In genomic region chr1:109090415-109091195, GRCh38 we compare ENCODE assay signal across 8 cellular contexts. TPM values are rescaled to one million over a fixed set of nuclear protein-coding genes. Genes with fewer than 3 reads are reported as not detected.
DNase-seq lines count a peak whose midpoint lies in the region; ATAC-seq and TF ChIP-seq lines count a peak whose summit lies in the region.

TSS of gene TMEM167B (plus strand) at chr1:109090764. CDS start at chr1:109090873, 109 bp downstream.

- in situ Hi-C loops in mammary epithelial cell (cut with MboI; ENCODE audit: low sequenced_read_pairs in 2 of 2): no loop called here

- DNase-seq in AG04449 (ENCODE audit: low read depth, low spot score): peak; percentile 84
- peak; percentile 91 for DNase-seq in NCI-H2227 treated with DMSO at 0.1 percent for 48 hours (lab: John Stamatoyannopoulos, UW)
- DNase-seq in mammary epithelial cell: peak; percentile 91
- DNase-seq in iPS-NIHi7 (ENCODE audit: extremely low spot score): peak; percentile 80
- DNase-seq in smooth muscle cell (lab: John Stamatoyannopoulos, UW; ENCODE audit: unreplicated experiment): peak; percentile 51

- peaks cover 12% of the 10 kb centered on the region for H3F3A ChIP-seq in smooth muscle cell (ENCODE audit: low read depth)

- H3K36me3 ChIP-seq in mammary epithelial cell (ENCODE audit: insufficient read depth, low read length) (peaks cover 5% of the 10 kb centered on the region), smooth muscle cell (ENCODE audit: low read depth) (peaks cover 7% of the 10 kb centered on the region)

- BruUV-seq in mammary epithelial cell (replicated peaks; lab: Mats Ljungman, UMichigan): no TSS peak

- 1% methylated on average over 19 of the region's 53 CpGs for WGBS in mammary epithelial cell (ENCODE audit: low coverage, missing lambda C conversion rate)
- WGBS in smooth muscle cell (ENCODE audit: low lambda C conversion rate): 2% methylated on average over 41 of the region's 53 CpGs

- H3K4me2 ChIP-seq in mammary epithelial cell (ENCODE audit: insufficient read depth, low read depth, low read length) (peak within 1 kb of the TSS; percentile 91), smooth muscle cell (peak within 1 kb of the TSS; percentile 95)

- peak within 1 kb of the TSS; percentile 94 for H2AFZ ChIP-seq in mammary epithelial cell (ENCODE audit: low read depth, low read length)
- peak within 1 kb of the TSS; percentile 93 for H2AFZ ChIP-seq in smooth muscle cell (ENCODE audit: low read depth)

- H3K4me1 ChIP-seq in mammary epithelial cell (ENCODE audit: insufficient read depth, low read length) (peaks cover 9% of the 10 kb centered on the region), smooth muscle cell (ENCODE audit: low read depth) (peaks cover 13% of the 10 kb centered on the region)

- CTCF ChIA-PET in AG04449 (lab: Yijun Ruan, JAX) (interaction anchor here (0.7 to 3.3 kb wide), 4 partner anchors 9 to 24 kb away, joined by 3 to 24 read pairs (median 5); partner anchors contain the start of genes ELAPOR1 and TAF13), mammary epithelial cell (lab: Charles Lee; ENCODE audit: low non-redundant PET) (interaction anchor here (0.6 to 1.5 kb wide), 4 partner anchors 9 to 568 kb away, joined by 3 to 17 read pairs (median 10); no protein-coding TSS in a partner anchor)

- POLR2A ChIA-PET in AG04449 (lab: Yijun Ruan, JAX): interaction anchor here (0.6 to 2.7 kb wide), 3 partner anchors 9 to 160 kb away, joined by 3 to 50 read pairs (median 7); partner anchors contain the start of gene TAF13

- H3K79me2 ChIP-seq in mammary epithelial cell (ENCODE audit: insufficient read depth, low read length) (peaks cover 36% of the 10 kb centered on the region), smooth muscle cell (ENCODE audit: low read depth) (peaks cover 38% of the 10 kb centered on the region)

- intact Hi-C loops in mammary epithelial cell (cut with micrococcal nuclease): loop anchor here (1.0 kb wide), 2 partner anchors 10 to 14 kb away; partner anchors contain the start of gene TAF13

- H3K27me3 ChIP-seq in mammary epithelial cell (ENCODE audit: insufficient read depth, low read length): no peaks in the 10 kb centered on the region
- H3K27me3 ChIP-seq in smooth muscle cell (ENCODE audit: low read depth): no peaks in the 10 kb centered on the region

- H3K9me3 ChIP-seq in mammary epithelial cell (replicated peaks; ENCODE audit: insufficient read depth, low read length) (no peaks in the 10 kb centered on the region), smooth muscle cell (replicated peaks; ENCODE audit: low read depth) (no peaks in the 10 kb centered on the region)

- TF ChIP-seq CTCF in AG04449 (IDR thresholded peaks at IDR 0.05; ENCODE audit: insufficient read depth, low read length, missing control alignments) (no peak), WI38 (IDR thresholded peaks at IDR 0.05; ENCODE audit: low read depth, low read length) (no peak), mammary epithelial cell (conservative IDR thresholded peaks at IDR 0.05 in 1 of 2, IDR thresholded peaks at IDR 0.05 in 1 of 2; ENCODE audit: extremely low read depth in 1 of 2, insufficient read depth in 1 of 2, low read depth in 1 of 2, low read length in 2 of 2) (no peak), smooth muscle cell (IDR thresholded peaks at IDR 0.05; ENCODE audit: borderline replicate concordance, insufficient read depth, poor library complexity, severe bottlenecking) (no peak)

- H3K4me3 ChIP-seq in AG04449 (ENCODE audit: low read depth, low read length) (peak within 1 kb of the TSS; percentile 97), WI38 (ENCODE audit: low read depth, low read length) (peak within 1 kb of the TSS; percentile 72), mammary epithelial cell (replicated peaks in 1 of 3; ENCODE audit: insufficient read depth in 1 of 3, low read depth in 2 of 3, low read length in 3 of 3) (peak within 1 kb of the TSS; percentile 65 to 81 (median 77)), smooth muscle cell (peak within 1 kb of the TSS; percentile 91)

- H3K27ac ChIP-seq in mammary epithelial cell (ENCODE audit: insufficient read depth, low read depth, low read length) (peak within 1 kb of the TSS; percentile 77), smooth muscle cell (ENCODE audit: low read depth) (peak within 1 kb of the TSS; percentile 93)

- H4K20me1 ChIP-seq in mammary epithelial cell (ENCODE audit: insufficient read depth, low read length) (no peaks in the 10 kb centered on the region), smooth muscle cell (ENCODE audit: low read depth) (no peaks in the 10 kb centered on the region)

- H3K9ac ChIP-seq in mammary epithelial cell (ENCODE audit: insufficient read depth, low read length) (peak within 1 kb of the TSS; percentile 81), smooth muscle cell (ENCODE audit: low read depth) (peak within 1 kb of the TSS; percentile 96)

- dilution Hi-C loops in mammary epithelial cell (cut with HindIII; ENCODE audit: low sequenced_read_pairs): loop anchor here (10.0 kb wide), 1 partner anchor 184 kb away; no protein-coding TSS in a partner anchor

- ATAC-seq in GM18909 (IDR thresholded peaks at IDR 0.05; ENCODE audit: poor library complexity, unreplicated experiment): peak; percentile 96
- peak; percentile 93 for ATAC-seq in HG03159 (IDR thresholded peaks at IDR 0.05; ENCODE audit: unreplicated experiment)

RNA-seq across cellular contexts. Expression of gene TMEM167B, which starts in this region (rescaled TPM):
- total RNA-seq in mammary epithelial cell (10 to 100 TPM; 24.8 to 27.4 TPM), smooth muscle cell (31.6 and 45.8 TPM in 2 replicates)
- polyA plus RNA-seq in mammary epithelial cell (6.8 TPM), smooth muscle cell (22.4 and 24.2 TPM in 2 replicates)
- polyA minus RNA-seq in mammary epithelial cell: 12.4 TPM

Comparison
In these comparisons a context has a peak if more than half of its experiments do, and no peak if none do; other contexts are left out.
1. Peak in every context shown above with its lines: DNase-seq, ATAC-seq, H3K4me3 ChIP-seq and H3K27ac ChIP-seq.